ENCODE assay signal across 22 cellular contexts in the genomic region with DNA sequence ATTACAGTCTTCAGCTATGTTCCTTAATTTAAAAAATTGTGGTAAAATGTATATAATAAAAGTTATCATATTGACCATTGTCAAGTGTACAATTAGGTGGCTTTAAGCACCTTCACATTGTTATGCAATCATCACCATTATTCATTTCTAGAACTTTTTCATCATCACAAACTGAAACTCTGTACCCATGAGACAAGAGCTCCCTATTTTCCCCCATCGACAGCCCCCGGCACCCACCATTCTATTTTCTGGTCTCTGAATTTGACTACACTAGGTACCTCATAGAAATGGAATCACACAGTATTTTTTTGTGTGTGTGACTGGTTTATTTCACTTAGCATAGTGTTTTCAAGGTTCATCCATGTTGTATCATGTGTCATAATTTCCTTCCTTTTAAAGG.
"Had no signal": no experiment of that assay in that cellular context is flagged by ENCODE, and none has a peak within 500 bp of the region (broad histone marks: within the 10 kb centered on the region; RNA-seq: fewer than 3 reads in every experiment).

No MANE protein-coding gene starts in this region.

- H3K36me3 Mint-ChIP-seq: memory B cell; natural killer cell treated with Interleukin-12 subunit alpha and Interleukin-12 subunit beta and Interleukin-15 and Interleukin-18, amount 100 ng/mL, for 72 hours; neural progenitor cell; stimulated activated memory B cell treated with anti-CD40 and anti-IgM and Interleukin-4, amounts not matched to agents 10 μg/mL and 1 μg/mL and 100 μg/mL, for 72 hours; type B pancreatic cell had no signal

- ATAC-seq: left cardiac atrium; lower lobe of right lung; stimulated activated memory B cell treated with anti-CD40 and anti-IgM and Interleukin-4, amounts not matched to agents 10 μg/mL and 1 μg/mL and 100 μg/mL, for 72 hours had no signal

- H3K4me1 Mint-ChIP-seq: memory B cell; stimulated activated memory B cell treated with anti-CD40 and anti-IgM and Interleukin-4, amounts not matched to agents 10 μg/mL and 1 μg/mL and 100 μg/mL, for 72 hours had no signal

- H3K27ac Mint-ChIP-seq: memory B cell; neural progenitor cell; stimulated activated memory B cell treated with anti-CD40 and anti-IgM and Interleukin-4, amounts not matched to agents 10 μg/mL and 1 μg/mL and 100 μg/mL, for 72 hours; type B pancreatic cell had no signal

- H3K27me3 Mint-ChIP-seq: natural killer cell treated with Interleukin-12 subunit alpha and Interleukin-12 subunit beta and Interleukin-15 and Interleukin-18, amount 100 ng/mL, for 72 hours; type B pancreatic cell had no signal

- H3K9me3 Mint-ChIP-seq: memory B cell; natural killer cell treated with Interleukin-12 subunit alpha and Interleukin-12 subunit beta and Interleukin-15 and Interleukin-18, amount 100 ng/mL, for 72 hours; stimulated activated memory B cell treated with anti-CD40 and anti-IgM and Interleukin-4, amounts not matched to agents 10 μg/mL and 1 μg/mL and 100 μg/mL, for 72 hours; type B pancreatic cell had no signal

- H3K4me3 Mint-ChIP-seq: memory B cell; natural killer cell treated with Interleukin-12 subunit alpha and Interleukin-12 subunit beta and Interleukin-15 and Interleukin-18, amount 100 ng/mL, for 72 hours; neural progenitor cell; stimulated activated memory B cell treated with anti-CD40 and anti-IgM and Interleukin-4, amounts not matched to agents 10 μg/mL and 1 μg/mL and 100 μg/mL, for 72 hours; type B pancreatic cell had no signal

- DNase-seq: cortex of kidney; dorsolateral prefrontal cortex; effector CD8-positive, alpha-beta T cell; foreskin melanocyte; head of caudate nucleus; kidney; left cardiac atrium; left ventricle myocardium inferior; lower lobe of right lung; midbrain; nucleus accumbens; ovary; small intestine; stimulated activated CD4-positive, alpha-beta T cell treated with anti-CD3 and anti-CD28 coated beads, Interleukin-12 subunit alpha, Interleukin-12 subunit beta, amount 100 ng/mL, for 4 hours; stimulated activated CD4-positive, alpha-beta T cell treated with anti-CD3 and anti-CD28 coated beads, Interleukin-2, amount 100 ng/mL, for 48 hours; stimulated activated CD8-positive, alpha-beta memory T cell treated with anti-CD3 and anti-CD28 coated beads, Interleukin-4, amount 100 ng/mL, for 48 hours; thyroid gland had no signal
